Comparison of ENCODE assay signal across 19 cellular contexts in genomic region chr12:126362490-126362889, GRCh38.
A peak's percentile ranks its signal among the peaks of the same experiment; 100 is the strongest.
DNase-seq lines count a peak whose midpoint lies in the region; ATAC-seq, FAIRE-seq and TF ChIP-seq lines count a peak whose summit lies in the region.
"Had no signal": no experiment of that assay in that cellular context is flagged by ENCODE, and none has a peak within 500 bp of the region (broad histone marks: within the 10 kb centered on the region; RNA-seq: fewer than 3 reads in every experiment).

No MANE protein-coding gene starts in this region.

- TF ChIP-seq RAD21 in A549 (conservative IDR thresholded peaks at IDR 0.05 in 1 of 2, IDR thresholded peaks at IDR 0.05 in 1 of 2) = no peak

- H2AFZ ChIP-seq in OCI-LY3 (ENCODE audit: low read depth, low read length) (peak overlapping the region; percentile 47; the same call in 1 of the 2 replicates), osteoblast (ENCODE audit: low read length) (peak overlapping the region; percentile 78)

- TF ChIP-seq EP300 in A549 (IDR thresholded peaks at IDR 0.05) = no peak

- no peak overlapping the region for H3K4me3 ChIP-seq in A549
- H3K4me3 ChIP-seq in OCI-LY3 (ENCODE audit: low read length) = peak overlapping the region; percentile 51
- H3K4me3 ChIP-seq in osteoblast (ENCODE audit: insufficient read depth, low read length) = no peak overlapping the region
- H3K4me3 ChIP-seq in SJCRH30 = no peak overlapping the region

- H3K79me2 ChIP-seq in OCI-LY3 (ENCODE audit: low read length) = no peaks in the 10 kb centered on the region
- no peaks in the 10 kb centered on the region for H3K79me2 ChIP-seq in osteoblast (ENCODE audit: insufficient read depth, low read length)

- H3K4me2 ChIP-seq in A549 (no peak overlapping the region), OCI-LY3 (ENCODE audit: low read length) (peak overlapping the region; percentile 78), osteoblast (ENCODE audit: insufficient read depth, low read length) (no peak overlapping the region)
- H3K4me2 ChIP-seq: KMS-11 had no signal

- H3K9ac ChIP-seq in OCI-LY3 (ENCODE audit: low read length) = peak overlapping the region; percentile 51; the same call in 1 of the 2 replicates
- H3K9ac ChIP-seq: KMS-11 had no signal

- POLR2A ChIA-PET in A549 (lab: Yijun Ruan, JAX) = no interaction called here

- no peaks in the 10 kb centered on the region; the same call in 2 of the 3 replicates for H3K9me3 ChIP-seq in A549
- peaks cover 4% of the 10 kb centered on the region; the same call in 1 of the 2 replicates for H3K9me3 ChIP-seq in OCI-LY3 (ENCODE audit: insufficient read depth, low read length)
- H3K9me3 ChIP-seq in osteoblast (ENCODE audit: low read depth, low read length) = no peaks in the 10 kb centered on the region
- no peaks in the 10 kb centered on the region for H3K9me3 ChIP-seq in SJCRH30 (replicated peaks)

- H3K36me3 ChIP-seq in OCI-LY3 (replicated peaks; ENCODE audit: low read depth, low read length) (peaks cover 5% of the 10 kb centered on the region), osteoblast (ENCODE audit: insufficient read depth, low read length) (no peaks in the 10 kb centered on the region), SJCRH30 (no peaks in the 10 kb centered on the region)

- no peak for ATAC-seq in A549
- peak; percentile 53 for ATAC-seq in GM18867 (IDR thresholded peaks at IDR 0.05; ENCODE audit: unreplicated experiment)
- ATAC-seq: SK-N-SH treated with all-trans-retinoic acid at 6 μM for 48 hours had no signal

- no peak for FAIRE-seq in A549 (lab: Jason Lieb, UNC)
- FAIRE-seq: D721Med had no signal

- TF ChIP-seq POLR2A in A549 (IDR thresholded peaks at IDR 0.05; ENCODE audit: low read length) = no peak

- H4K20me1 ChIP-seq in OCI-LY3 (ENCODE audit: insufficient read depth, low read length) (no peaks in the 10 kb centered on the region), osteoblast (ENCODE audit: insufficient read depth, low read length) (no peaks in the 10 kb centered on the region)

- DNase-seq in A549 (ENCODE audit: low read depth in 1 of 2, low spot score in 1 of 2) = no peak
- peak; percentile 25 for DNase-seq in osteoblast (ENCODE audit: insufficient read length, low spot score, missing footprints)
- DNase-seq in stimulated activated CD4-positive, alpha-beta T cell treated with anti-CD3 and anti-CD28 coated beads, Interleukin-15, amount 100 ng/mL, for 24 hours = no peak
- no peak for DNase-seq in SJCRH30
- no peak for DNase-seq in NCI-H146 (lab: John Stamatoyannopoulos, UW)
- DNase-seq: ACHN; C1 segment of cervical spinal cord; CD8-positive, alpha-beta memory T cell; NCI-H1092; NCI-H2081 treated with DMSO at 0.1 percent for 48 hours; NCI-H446 treated with DMSO at 0.1 percent for 48 hours; NK-92 treated with Interleukin-12 subunit alpha and Interleukin-12 subunit beta, amount 100 ng/mL, for 24 hours; RPMI8226; SHP77 treated with DMSO at 0.1 percent for 48 hours had no signal

- H3K27me3 ChIP-seq in OCI-LY3 (ENCODE audit: low read depth, low read length) (no peaks in the 10 kb centered on the region), osteoblast (ENCODE audit: insufficient read depth, low read length) (no peaks in the 10 kb centered on the region), SJCRH30 (no peaks in the 10 kb centered on the region)

- CTCF ChIA-PET in A549 (lab: Yijun Ruan, JAX) = no interaction called here

- H3K4me1 ChIP-seq in A549 = no peaks in the 10 kb centered on the region
- peaks cover 16% of the 10 kb centered on the region for H3K4me1 ChIP-seq in OCI-LY3 (ENCODE audit: low read length)
- H3K4me1 ChIP-seq in osteoblast (ENCODE audit: insufficient read depth, low read length) = no peaks in the 10 kb centered on the region
- no peaks in the 10 kb centered on the region for H3K4me1 ChIP-seq in SJCRH30

- no peak for TF ChIP-seq CTCF in A549 (IDR thresholded peaks at IDR 0.05)
- no peak for TF ChIP-seq CTCF in OCI-LY3 (IDR thresholded peaks at IDR 0.05; ENCODE audit: low read depth, low read length)
- TF ChIP-seq CTCF in osteoblast (IDR thresholded peaks at IDR 0.05; ENCODE audit: extremely low read depth, low read depth, low read length) = no peak

- 5% methylated on average over 5 of the region's 5 CpGs for WGBS in A549 (ENCODE audit: missing lambda C conversion rate)

- H3K27ac ChIP-seq in A549 = no peak overlapping the region
- H3K27ac ChIP-seq in OCI-LY3 (ENCODE audit: low read length) = peak overlapping the region; percentile 84
- H3K27ac ChIP-seq in osteoblast (ENCODE audit: low read depth, low read length) = no peak overlapping the region
- H3K27ac ChIP-seq in SJCRH30 = no peak overlapping the region
- H3K27ac ChIP-seq: KMS-11 had no signal

TF ChIP-seq in A549, 52 proteins besides CTCF, POLR2A, EP300 and RAD21:
- no peak for TF ChIP-seq FOSL2 (IDR thresholded peaks at IDR 0.05)
- 0 out of 2 replicates have a peak, but pooled peaks have one; percentile 19 for TF ChIP-seq FOSL2 (CRISPR knock-in tag; IDR thresholded peaks at IDR 0.05)
- TF ChIP-seq CBX8 (IDR thresholded peaks at IDR 0.05) = no peak
TF ChIP-seq in A549: peak in this region for 1.
